1 cellular context compared by ENCODE assay signal in the genomic region with DNA sequence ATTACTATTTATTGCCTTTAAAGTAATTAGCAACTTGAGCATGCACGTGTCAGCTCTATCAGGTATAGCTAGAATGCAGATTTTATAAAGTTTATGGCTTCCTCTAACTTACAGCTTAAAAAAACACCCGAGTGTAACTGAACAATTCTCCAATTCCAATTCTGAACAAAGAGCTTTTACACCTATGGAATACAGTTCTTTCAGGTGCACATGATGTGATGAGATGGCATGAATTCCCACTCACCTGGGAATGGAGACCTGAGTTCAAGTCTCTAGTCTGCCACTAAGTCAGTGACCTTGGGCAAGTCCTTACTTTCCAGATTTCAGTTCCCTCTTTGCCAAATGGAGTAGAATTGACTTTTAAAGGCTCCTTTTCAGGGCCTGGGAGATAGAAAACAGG.
TF ChIP-seq lines count a peak whose summit lies in the region.

No MANE protein-coding gene starts in this region.

TF ChIP-seq in WTC11, 78 proteins besides CTCF, POLR2A, EP300 and RAD21 (continued from another document):
- TF ChIP-seq, protein P1, sequence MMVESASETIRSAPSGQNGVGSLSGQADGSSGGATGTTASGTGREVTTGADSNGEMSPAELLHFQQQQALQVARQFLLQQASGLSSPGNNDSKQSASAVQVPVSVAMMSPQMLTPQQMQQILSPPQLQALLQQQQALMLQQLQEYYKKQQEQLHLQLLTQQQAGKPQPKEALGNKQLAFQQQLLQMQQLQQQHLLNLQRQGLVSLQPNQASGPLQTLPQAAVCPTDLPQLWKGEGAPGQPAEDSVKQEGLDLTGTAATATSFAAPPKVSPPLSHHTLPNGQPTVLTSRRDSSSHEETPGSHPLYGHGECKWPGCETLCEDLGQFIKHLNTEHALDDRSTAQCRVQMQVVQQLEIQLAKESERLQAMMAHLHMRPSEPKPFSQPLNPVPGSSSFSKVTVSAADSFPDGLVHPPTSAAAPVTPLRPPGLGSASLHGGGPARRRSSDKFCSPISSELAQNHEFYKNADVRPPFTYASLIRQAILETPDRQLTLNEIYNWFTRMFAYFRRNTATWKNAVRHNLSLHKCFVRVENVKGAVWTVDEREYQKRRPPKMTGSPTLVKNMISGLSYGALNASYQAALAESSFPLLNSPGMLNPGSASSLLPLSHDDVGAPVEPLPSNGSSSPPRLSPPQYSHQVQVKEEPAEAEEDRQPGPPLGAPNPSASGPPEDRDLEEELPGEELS (CRISPR knock-in tag; IDR thresholded peaks at IDR 0.05), result no peak
- no peak for TF ChIP-seq GTF2I (CRISPR knock-in tag; conservative IDR thresholded peaks at IDR 0.05)
- TF ChIP-seq ZNF416 (CRISPR knock-in tag; IDR thresholded peaks at IDR 0.05), result no peak
- TF ChIP-seq MXD4 (CRISPR knock-in tag; IDR thresholded peaks at IDR 0.05; ENCODE audit: borderline replicate concordance), result no peak
- TF ChIP-seq, protein P2, sequence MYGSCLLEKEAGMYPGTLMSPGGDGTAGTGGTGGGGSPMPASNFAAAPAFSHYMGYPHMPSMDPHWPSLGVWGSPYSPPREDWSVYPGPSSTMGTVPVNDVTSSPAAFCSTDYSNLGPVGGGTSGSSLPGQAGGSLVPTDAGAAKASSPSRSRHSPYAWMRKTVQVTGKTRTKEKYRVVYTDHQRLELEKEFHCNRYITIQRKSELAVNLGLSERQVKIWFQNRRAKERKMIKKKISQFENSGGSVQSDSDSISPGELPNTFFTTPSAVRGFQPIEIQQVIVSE (CRISPR knock-in tag; IDR thresholded peaks at IDR 0.05; ENCODE audit: borderline replicate concordance), result no peak
- TF ChIP-seq TP53 (CRISPR knock-in tag; IDR thresholded peaks at IDR 0.05), result no peak
